In genomic region chr1:74197255-74197654, GRCh38 we compare ENCODE assay signal across 8 cellular contexts. TPM values are rescaled to one million over a fixed set of nuclear protein-coding genes. Genes with fewer than 3 reads are reported as not detected.
DNase-seq lines count a peak whose midpoint lies in the region; ATAC-seq and TF ChIP-seq lines count a peak whose summit lies in the region.

No MANE protein-coding gene starts in this region.

- peaks cover 6% of the 10 kb centered on the region for H3K4me1 Mint-ChIP-seq in dendritic cell treated with granulocyte-macrophage colony-stimulating factor and Interleukin-4, amounts not matched to agents 40 ng/mL and 50 ng/mL, for 4 days (ENCODE audit: low read depth)
- peaks cover 13% of the 10 kb centered on the region for H3K4me1 Mint-ChIP-seq in osteocyte (ENCODE audit: unreplicated experiment)

- H3K36me3 ChIP-seq in DOHH2 (ENCODE audit: control insufficient read depth, low read length) (peaks cover 8% of the 10 kb centered on the region; the same call in 1 of the 2 replicates), Karpas-422 (ENCODE audit: insufficient read depth, low read length) (no peaks in the 10 kb centered on the region)

- DNase-seq in Karpas-422 (no peak), osteocyte (ENCODE audit: extremely low spot score, unreplicated experiment) (no peak), GDM1 (lab: John Stamatoyannopoulos, UW) (no peak)

- H3K27me3 ChIP-seq in DOHH2 (ENCODE audit: control insufficient read depth, low read length) (0 out of 2 replicates have a peak, but pooled peaks cover 5% of the 10 kb centered on the region), Karpas-422 (ENCODE audit: low read length) (no peaks in the 10 kb centered on the region)

- TF ChIP-seq CTCF in DOHH2 (IDR thresholded peaks at IDR 0.05; ENCODE audit: low read depth, low read length, poor library complexity, severe bottlenecking) (no peak), osteocyte (IDR thresholded peaks at IDR 0.05) (no peak)

- H3K4me3 ChIP-seq in DOHH2 (ENCODE audit: low read length), result peak overlapping the region; percentile 93
- H3K4me3 ChIP-seq in Karpas-422 (ENCODE audit: low read length), result peak overlapping the region; percentile 73

- peaks cover 26% of the 10 kb centered on the region for H3K36me3 Mint-ChIP-seq in dendritic cell treated with granulocyte-macrophage colony-stimulating factor and Interleukin-4, amounts not matched to agents 40 ng/mL and 50 ng/mL, for 4 days (ENCODE audit: low read depth)
- peaks cover 5% of the 10 kb centered on the region for H3K36me3 Mint-ChIP-seq in osteocyte (ENCODE audit: unreplicated experiment)

- H3K4me3 Mint-ChIP-seq in dendritic cell treated with granulocyte-macrophage colony-stimulating factor and Interleukin-4, amounts not matched to agents 40 ng/mL and 50 ng/mL, for 4 days, result peak overlapping the region; percentile 88
- peak overlapping the region; percentile 84 for H3K4me3 Mint-ChIP-seq in osteocyte (ENCODE audit: unreplicated experiment)

- no peak for ATAC-seq in GM18858 (IDR thresholded peaks at IDR 0.05; ENCODE audit: unreplicated experiment)
- no peak for ATAC-seq in GM21423 (IDR thresholded peaks at IDR 0.05; ENCODE audit: unreplicated experiment)
- ATAC-seq in GM21390 (IDR thresholded peaks at IDR 0.05; ENCODE audit: unreplicated experiment), result no peak

- H3K9ac ChIP-seq in Karpas-422 (ENCODE audit: low read length), result peak overlapping the region; percentile 75

- H3K9me3 ChIP-seq in DOHH2 (ENCODE audit: control insufficient read depth, insufficient read depth, low read length), result no peaks in the 10 kb centered on the region
- H3K9me3 ChIP-seq in Karpas-422 (ENCODE audit: low read length), result no peaks in the 10 kb centered on the region

- H3K27ac Mint-ChIP-seq in dendritic cell treated with granulocyte-macrophage colony-stimulating factor and Interleukin-4, amounts not matched to agents 40 ng/mL and 50 ng/mL, for 4 days, result peak overlapping the region; percentile 91
- H3K27ac Mint-ChIP-seq in osteocyte (ENCODE audit: unreplicated experiment), result peak overlapping the region; percentile 96

- H3K27ac ChIP-seq in DOHH2 (ENCODE audit: low read depth, low read length), result no peak overlapping the region
- H3K27ac ChIP-seq in Karpas-422 (ENCODE audit: low read length), result no peak overlapping the region

- intact Hi-C loops in dendritic cell treated with granulocyte-macrophage colony-stimulating factor and Interleukin-4, amounts not matched to agents 40 ng/mL and 50 ng/mL, for 4 days (cut with micrococcal nuclease), result loop anchor here (5.0 kb wide), 2 partner anchors 485 to 1590 kb away; partner anchors contain the start of gene RABGGTB

- no peaks in the 10 kb centered on the region for H3F3A ChIP-seq in DOHH2 (ENCODE audit: control insufficient read depth, insufficient read depth)

- H3K27me3 Mint-ChIP-seq in dendritic cell treated with granulocyte-macrophage colony-stimulating factor and Interleukin-4, amounts not matched to agents 40 ng/mL and 50 ng/mL, for 4 days, result peaks cover 5% of the 10 kb centered on the region
- no peaks in the 10 kb centered on the region for H3K27me3 Mint-ChIP-seq in osteocyte (ENCODE audit: unreplicated experiment)

- H4K20me1 ChIP-seq in DOHH2 (ENCODE audit: control insufficient read depth, insufficient read depth, low read depth, low read length) (no peaks in the 10 kb centered on the region), Karpas-422 (ENCODE audit: insufficient read depth, low read depth, low read length) (no peaks in the 10 kb centered on the region)

- peaks cover 18% of the 10 kb centered on the region for H3K4me1 ChIP-seq in DOHH2 (ENCODE audit: control insufficient read depth, low read length)
- peaks cover 18% of the 10 kb centered on the region for H3K4me1 ChIP-seq in Karpas-422 (ENCODE audit: low read length)

- peak overlapping the region; percentile 89; the same call in 1 of the 2 replicates for H2AFZ ChIP-seq in Karpas-422 (ENCODE audit: low read length)

- no peaks in the 10 kb centered on the region for H3K9me2 ChIP-seq in DOHH2 (replicated peaks; ENCODE audit: control insufficient read depth, low read length)
- H3K9me2 ChIP-seq in Karpas-422 (replicated peaks; ENCODE audit: insufficient read depth, low read length), result no peaks in the 10 kb centered on the region

- no peaks in the 10 kb centered on the region for H3K9me3 Mint-ChIP-seq in dendritic cell treated with granulocyte-macrophage colony-stimulating factor and Interleukin-4, amounts not matched to agents 40 ng/mL and 50 ng/mL, for 4 days
- no peaks in the 10 kb centered on the region for H3K9me3 Mint-ChIP-seq in osteocyte (ENCODE audit: unreplicated experiment)

- H3K79me2 ChIP-seq in DOHH2 (ENCODE audit: control insufficient read depth, low read length) (peaks cover 3% of the 10 kb centered on the region; the same call in 1 of the 2 replicates), Karpas-422 (ENCODE audit: low read length) (no peaks in the 10 kb centered on the region)

- H3K4me2 ChIP-seq in DOHH2 (ENCODE audit: low read length) (peak overlapping the region; percentile 97), Karpas-422 (ENCODE audit: low read depth, low read length, poor library complexity, severe bottlenecking) (peak overlapping the region; percentile 90)

RNA-seq across cellular contexts. Expression of gene LRRIQ3, which starts 0.7 kb away (rescaled TPM):
- 0.67 and 0.90 TPM in 2 replicates for total RNA-seq in Karpas-422 (2014; rRNA removed; shearing (Covaris generic); ENCODE audit: low replicate concordance)
- 0.16 and 0.86 TPM in 2 replicates for total RNA-seq in osteocyte

RNA-seq across cellular contexts. Expression of gene FPGT, which starts 0.8 kb away (rescaled TPM):
- 7.4 and 14.2 TPM in 2 replicates for total RNA-seq in Karpas-422 (2014; rRNA removed; shearing (Covaris generic); ENCODE audit: low replicate concordance)
- total RNA-seq in osteocyte, result 10.4 and 10.7 TPM in 2 replicates

RNA-seq across cellular contexts. Expression of gene TNNI3K, which starts 37.9 kb away (rescaled TPM):
- total RNA-seq in Karpas-422 (2014; rRNA removed; shearing (Covaris generic); ENCODE audit: low replicate concordance), result 0.48 and 0.90 TPM in 2 replicates
- not detected in 2 replicates for total RNA-seq in osteocyte
